ENCODE assay signal across 34 cellular contexts in genomic region chr7:46209611-46210170, GRCh38.
"Had no signal": no experiment of that assay in that cellular context is flagged by ENCODE, and none has a peak within 500 bp of the region (broad histone marks: within the 10 kb centered on the region; RNA-seq: fewer than 3 reads in every experiment).

No MANE protein-coding gene starts in this region.

- H3K27me3 Mint-ChIP-seq: activated CD4-positive, alpha-beta T cell treated with anti-CD3 and anti-CD28 coated beads for 36 hours; activated CD4-positive, alpha-beta T cell treated with anti-CD3 and anti-CD28 coated beads, Interleukin-2, amount 10 ng/mL, durations not matched to agents 7 days and 5 days; activated naive CD4-positive, alpha-beta T cell treated with anti-CD3 and anti-CD28 coated beads, Interleukin-2, amount 50 U/mL, for 24 hours; activated naive CD8-positive, alpha-beta T cell treated with anti-CD3 and anti-CD28 coated beads, Interleukin-2, amount 10 ng/mL, durations not matched to agents 7 days and 5 days; activated T-cell treated with anti-CD3 and anti-CD28 coated beads, Interleukin-2, amount 50 U/mL, for 24 hours had no signal

- H3K4me2 ChIP-seq: SK-N-SH had no signal

- H3K36me3 ChIP-seq: ascending aorta, breast epithelium, Peyer's patch, SJSA1 had no signal

- H3K27ac ChIP-seq: ascending aorta, breast epithelium, Peyer's patch, SJSA1 had no signal

- H3K36me3 Mint-ChIP-seq: activated naive CD4-positive, alpha-beta T cell treated with anti-CD3 and anti-CD28 coated beads, Interleukin-2, amount 50 U/mL, for 24 hours; activated naive CD8-positive, alpha-beta T cell treated with anti-CD3 and anti-CD28 coated beads, Interleukin-2, amount 10 ng/mL, durations not matched to agents 7 days and 5 days; WTC11 had no signal

- H3K9me3 Mint-ChIP-seq: activated CD4-positive, alpha-beta T cell treated with anti-CD3 and anti-CD28 coated beads, Interleukin-2, amount 10 ng/mL, durations not matched to agents 7 days and 5 days; activated naive CD4-positive, alpha-beta T cell treated with anti-CD3 and anti-CD28 coated beads, Interleukin-2, amount 50 U/mL, for 24 hours; activated naive CD8-positive, alpha-beta T cell treated with anti-CD3 and anti-CD28 coated beads, Interleukin-2, amount 10 ng/mL, durations not matched to agents 7 days and 5 days; activated T-cell treated with anti-CD3 and anti-CD28 coated beads, Interleukin-2, amount 50 U/mL, for 24 hours; activated T-helper 2 cell treated with anti-CD3 and anti-CD28 coated beads, Interferon-gamma antibody, Interleukin-2, Interleukin-4, amounts not matched to agents 10 μg/mL and 5 μg/mL and 100 μg/mL, durations not matched to agents 14 hours and 24 hours and 36 hours; T-helper 1 cell treated with Interleukin-12 subunit alpha and Interleukin-12 subunit beta and Interleukin-4 antibody, amounts not matched to agents 30 μg/mL and 1 μg/mL, for 36 hours; T-helper 2 cell treated with Interferon-gamma antibody and Interleukin-4, amounts not matched to agents 5 μg/mL and 100 μg/mL, for 36 hours; WTC11 had no signal

- H3K4me1 ChIP-seq: ascending aorta, breast epithelium, SJSA1 had no signal

- H3K9me3 ChIP-seq: ascending aorta, body of pancreas, breast epithelium, Peyer's patch, SJSA1, SK-N-SH had no signal

- H3K9ac ChIP-seq: SK-N-SH had no signal

- H3K27ac Mint-ChIP-seq: activated CD4-positive, alpha-beta T cell treated with anti-CD3 and anti-CD28 coated beads for 36 hours; activated CD4-positive, alpha-beta T cell treated with anti-CD3 and anti-CD28 coated beads, Interleukin-2, amount 10 ng/mL, durations not matched to agents 7 days and 5 days; activated CD8-positive, alpha-beta T cell treated with anti-CD3 and anti-CD28 coated beads, Interleukin-2, amount 10 ng/mL, durations not matched to agents 7 days and 5 days; activated naive CD4-positive, alpha-beta T cell treated with anti-CD3 and anti-CD28 coated beads, Interleukin-2, amount 50 U/mL, for 24 hours; activated naive CD8-positive, alpha-beta T cell treated with anti-CD3 and anti-CD28 coated beads, Interleukin-2, amount 10 ng/mL, durations not matched to agents 7 days and 5 days; activated T-cell treated with anti-CD3 and anti-CD28 coated beads, Interleukin-2, amount 50 U/mL, for 24 hours; activated T-helper 2 cell treated with anti-CD3 and anti-CD28 coated beads, Interferon-gamma antibody, Interleukin-2, Interleukin-4, amounts not matched to agents 10 μg/mL and 5 μg/mL and 100 μg/mL, durations not matched to agents 14 hours and 24 hours and 36 hours; T-helper 1 cell treated with Interleukin-12 subunit alpha and Interleukin-12 subunit beta and Interleukin-4 antibody, amounts not matched to agents 30 μg/mL and 1 μg/mL, for 36 hours; T-helper 2 cell treated with Interferon-gamma antibody and Interleukin-4, amounts not matched to agents 5 μg/mL and 100 μg/mL, for 36 hours; WTC11 had no signal

- H3K4me3 ChIP-seq: ascending aorta, body of pancreas, breast epithelium, Peyer's patch, SJSA1 had no signal

- H3K27me3 ChIP-seq: ascending aorta, body of pancreas, breast epithelium, Peyer's patch, SJSA1 had no signal

- DNase-seq: activated CD4-positive, alpha-beta T cell treated with anti-CD3 and anti-CD28 coated beads for 36 hours; activated CD4-positive, alpha-beta T cell treated with anti-CD3 and anti-CD28 coated beads, Interleukin-2, amount 10 ng/mL, durations not matched to agents 7 days and 5 days; activated CD4-positive, alpha-beta T cell treated with anti-CD3 and anti-CD28 coated beads, Interleukin-2, amount 50 U/mL, for 48 hours; activated CD8-positive, alpha-beta T cell treated with anti-CD3 and anti-CD28 coated beads, Interleukin-2, amount 10 ng/mL, durations not matched to agents 7 days and 5 days; activated gamma-delta T cell; activated naive CD4-positive, alpha-beta T cell treated with Interleukin-2 at 50 U/mL for 16 hours; activated naive CD8-positive, alpha-beta T cell treated with anti-CD3 and anti-CD28 coated beads, Interleukin-2, amount 10 ng/mL, durations not matched to agents 7 days and 5 days; activated T-cell treated with anti-CD3 and anti-CD28 coated beads, Interleukin-2, amount 50 U/mL, for 24 hours; amygdala; body of pancreas; Karpas-422; NCI-H1048; NCI-H1105 treated with DMSO at 0.1 percent for 48 hours; NCI-H1436; NCI-H1694; NCI-H1930; NCI-H2081 treated with DMSO at 0.1 percent for 48 hours; NCI-H226; NCI-H446 treated with DMSO at 0.1 percent for 48 hours; NCI-H524; PC-3; Peyer's patch; RPMI8226; SHP77 treated with DMSO at 0.1 percent for 48 hours; SK-N-SH had no signal

- H3K4me1 Mint-ChIP-seq: activated CD4-positive, alpha-beta T cell treated with anti-CD3 and anti-CD28 coated beads, Interleukin-2, amount 10 ng/mL, durations not matched to agents 7 days and 5 days; activated naive CD4-positive, alpha-beta T cell treated with anti-CD3 and anti-CD28 coated beads, Interleukin-2, amount 50 U/mL, for 24 hours; activated naive CD8-positive, alpha-beta T cell treated with anti-CD3 and anti-CD28 coated beads, Interleukin-2, amount 10 ng/mL, durations not matched to agents 7 days and 5 days had no signal

- ATAC-seq: activated CD4-positive, alpha-beta T cell treated with anti-CD3 and anti-CD28 coated beads for 36 hours; activated CD4-positive, CD25-positive, alpha-beta regulatory T cell treated with anti-CD3 and anti-CD28 coated beads, Interleukin-2, amount 50 U/mL, for 24 hours; activated CD8-positive, alpha-beta T cell treated with anti-CD3 and anti-CD28 coated beads, Interleukin-2, amount 10 ng/mL, durations not matched to agents 7 days and 5 days; body of pancreas; PC-3; WTC11 had no signal

- H3K4me3 Mint-ChIP-seq: activated CD4-positive, alpha-beta T cell treated with anti-CD3 and anti-CD28 coated beads for 36 hours; activated CD4-positive, alpha-beta T cell treated with anti-CD3 and anti-CD28 coated beads, Interleukin-2, amount 10 ng/mL, durations not matched to agents 7 days and 5 days; activated CD8-positive, alpha-beta T cell treated with anti-CD3 and anti-CD28 coated beads, Interleukin-2, amount 10 ng/mL, durations not matched to agents 7 days and 5 days; activated naive CD4-positive, alpha-beta T cell treated with anti-CD3 and anti-CD28 coated beads, Interleukin-2, amount 50 U/mL, for 24 hours; activated naive CD8-positive, alpha-beta T cell treated with anti-CD3 and anti-CD28 coated beads, Interleukin-2, amount 10 ng/mL, durations not matched to agents 7 days and 5 days; activated T-cell treated with anti-CD3 and anti-CD28 coated beads, Interleukin-2, amount 50 U/mL, for 24 hours; T-helper 1 cell treated with Interleukin-12 subunit alpha and Interleukin-12 subunit beta and Interleukin-4 antibody, amounts not matched to agents 30 μg/mL and 1 μg/mL, for 36 hours; T-helper 2 cell treated with Interferon-gamma antibody and Interleukin-4, amounts not matched to agents 5 μg/mL and 100 μg/mL, for 36 hours; WTC11 had no signal
